In genomic region chrX:44494357-44494756, GRCh38 we compare ENCODE assay signal across 26 cellular contexts.
"Had no signal": no experiment of that assay in that cellular context is flagged by ENCODE, and none has a peak within 500 bp of the region (broad histone marks: within the 10 kb centered on the region; RNA-seq: fewer than 3 reads in every experiment).

No MANE protein-coding gene starts in this region.

- DNase-seq: activated CD4-positive, alpha-beta T cell treated with anti-CD3 and anti-CD28 coated beads, Interleukin-2, amount 50 U/mL, for 1 hour; activated CD8-positive, alpha-beta memory T cell treated with anti-CD3 and anti-CD28 coated beads for 24 hours; activated CD8-positive, alpha-beta memory T cell treated with anti-CD3 and anti-CD28 coated beads, Interleukin-2, amount 50 U/mL, for 4 hours; activated naive CD4-positive, alpha-beta T cell; activated naive CD8-positive, alpha-beta T cell treated with anti-CD3 and anti-CD28 coated beads for 36 hours; activated T-cell treated with anti-CD3 and anti-CD28 coated beads, Interleukin-2, amount 50 U/mL, for 24 hours; esophagus squamous epithelium; gastrocnemius medialis; hypothalamus; left ventricle myocardium superior; mammary epithelial cell; naive thymus-derived CD8-positive, alpha-beta T cell; stimulated activated CD4-positive, alpha-beta T cell treated with anti-CD3 and anti-CD28 coated beads, Interleukin-4, amount 100 ng/mL, for 1 hour; stimulated activated naive CD4-positive, alpha-beta T cell treated with Interleukin-2 at 50 U/mL for 16 hours; T1000 had no signal

- H3K27ac ChIP-seq: breast epithelium, esophagus squamous epithelium, gastrocnemius medialis, neural progenitor cell, thoracic aorta, vagina, VCaP had no signal

- H3K27me3 ChIP-seq: esophagus squamous epithelium, neural progenitor cell, vagina had no signal

- H3K36me3 ChIP-seq: breast epithelium, esophagus squamous epithelium, gastrocnemius medialis, neural progenitor cell, thoracic aorta, vagina had no signal

- H3K9me3 ChIP-seq: esophagus squamous epithelium, gastrocnemius medialis, thoracic aorta, vagina had no signal

- H3K4me3 Mint-ChIP-seq: activated naive CD8-positive, alpha-beta T cell treated with anti-CD3 and anti-CD28 coated beads for 36 hours; activated T-cell treated with anti-CD3 and anti-CD28 coated beads, Interleukin-2, amount 50 U/mL, for 24 hours; central memory CD8-positive, alpha-beta T cell; mesothelial cell of epicardium; neural progenitor cell; type B pancreatic cell had no signal

- H3K9me3 Mint-ChIP-seq: activated naive CD8-positive, alpha-beta T cell treated with anti-CD3 and anti-CD28 coated beads for 36 hours; activated T-cell treated with anti-CD3 and anti-CD28 coated beads, Interleukin-2, amount 50 U/mL, for 24 hours; activated T-helper 2 cell treated with anti-CD3 and anti-CD28 coated beads, Interferon-gamma antibody, Interleukin-2, Interleukin-4, amounts not matched to agents 10 μg/mL and 5 μg/mL and 100 μg/mL, durations not matched to agents 14 hours and 24 hours and 36 hours; central memory CD8-positive, alpha-beta T cell; type B pancreatic cell had no signal

- H3K4me1 ChIP-seq: breast epithelium, esophagus squamous epithelium, gastrocnemius medialis, neural progenitor cell, vagina had no signal

- H3K36me3 Mint-ChIP-seq: activated naive CD8-positive, alpha-beta T cell treated with anti-CD3 and anti-CD28 coated beads for 36 hours; mesothelial cell of epicardium; naive thymus-derived CD8-positive, alpha-beta T cell; neural progenitor cell; type B pancreatic cell had no signal

- ATAC-seq: activated CD4-positive, CD25-positive, alpha-beta regulatory T cell treated with anti-CD3 and anti-CD28 coated beads, Interleukin-2, amount 50 U/mL, for 24 hours; gastrocnemius medialis; left ventricle myocardium superior; naive thymus-derived CD8-positive, alpha-beta T cell; sciatic nerve had no signal

- H3K27me3 Mint-ChIP-seq: activated naive CD8-positive, alpha-beta T cell treated with anti-CD3 and anti-CD28 coated beads for 36 hours; central memory CD8-positive, alpha-beta T cell; naive thymus-derived CD8-positive, alpha-beta T cell; type B pancreatic cell had no signal

- H3K4me1 Mint-ChIP-seq: activated naive CD8-positive, alpha-beta T cell treated with anti-CD3 and anti-CD28 coated beads for 36 hours; central memory CD8-positive, alpha-beta T cell; mesothelial cell of epicardium; neural progenitor cell had no signal

- H3K4me3 ChIP-seq: breast epithelium, esophagus squamous epithelium, gastrocnemius medialis, neural progenitor cell, thoracic aorta, vagina had no signal

- H3K27ac Mint-ChIP-seq: activated naive CD8-positive, alpha-beta T cell treated with anti-CD3 and anti-CD28 coated beads for 36 hours; activated T-cell treated with anti-CD3 and anti-CD28 coated beads, Interleukin-2, amount 50 U/mL, for 24 hours; activated T-helper 2 cell treated with anti-CD3 and anti-CD28 coated beads, Interferon-gamma antibody, Interleukin-2, Interleukin-4, amounts not matched to agents 10 μg/mL and 5 μg/mL and 100 μg/mL, durations not matched to agents 14 hours and 24 hours and 36 hours; mesothelial cell of epicardium; neural progenitor cell; type B pancreatic cell had no signal
